2 cellular contexts compared by ENCODE assay signal in genomic region chr22:19103881-19104821, GRCh38.
TF ChIP-seq lines count a peak whose summit lies in the region.

No MANE protein-coding gene starts in this region.

TF ChIP-seq in WTC11, 78 proteins besides CTCF, POLR2A, EP300 and RAD21:
- TF ChIP-seq ETV6 (CRISPR knock-in tag; IDR thresholded peaks at IDR 0.05) (no peak), NR3C1 (CRISPR knock-in tag; conservative IDR thresholded peaks at IDR 0.05; ENCODE audit: low read depth) (no peak), TEAD4 (CRISPR knock-in tag; IDR thresholded peaks at IDR 0.05) (no peak)
- TF ChIP-seq, protein P1, sequence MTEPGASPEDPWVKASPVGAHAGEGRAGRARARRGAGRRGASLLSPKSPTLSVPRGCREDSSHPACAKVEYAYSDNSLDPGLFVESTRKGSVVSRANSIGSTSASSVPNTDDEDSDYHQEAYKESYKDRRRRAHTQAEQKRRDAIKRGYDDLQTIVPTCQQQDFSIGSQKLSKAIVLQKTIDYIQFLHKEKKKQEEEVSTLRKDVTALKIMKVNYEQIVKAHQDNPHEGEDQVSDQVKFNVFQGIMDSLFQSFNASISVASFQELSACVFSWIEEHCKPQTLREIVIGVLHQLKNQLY (CRISPR knock-in tag; IDR thresholded peaks at IDR 0.05) = no peak
- TF ChIP-seq, protein P2, sequence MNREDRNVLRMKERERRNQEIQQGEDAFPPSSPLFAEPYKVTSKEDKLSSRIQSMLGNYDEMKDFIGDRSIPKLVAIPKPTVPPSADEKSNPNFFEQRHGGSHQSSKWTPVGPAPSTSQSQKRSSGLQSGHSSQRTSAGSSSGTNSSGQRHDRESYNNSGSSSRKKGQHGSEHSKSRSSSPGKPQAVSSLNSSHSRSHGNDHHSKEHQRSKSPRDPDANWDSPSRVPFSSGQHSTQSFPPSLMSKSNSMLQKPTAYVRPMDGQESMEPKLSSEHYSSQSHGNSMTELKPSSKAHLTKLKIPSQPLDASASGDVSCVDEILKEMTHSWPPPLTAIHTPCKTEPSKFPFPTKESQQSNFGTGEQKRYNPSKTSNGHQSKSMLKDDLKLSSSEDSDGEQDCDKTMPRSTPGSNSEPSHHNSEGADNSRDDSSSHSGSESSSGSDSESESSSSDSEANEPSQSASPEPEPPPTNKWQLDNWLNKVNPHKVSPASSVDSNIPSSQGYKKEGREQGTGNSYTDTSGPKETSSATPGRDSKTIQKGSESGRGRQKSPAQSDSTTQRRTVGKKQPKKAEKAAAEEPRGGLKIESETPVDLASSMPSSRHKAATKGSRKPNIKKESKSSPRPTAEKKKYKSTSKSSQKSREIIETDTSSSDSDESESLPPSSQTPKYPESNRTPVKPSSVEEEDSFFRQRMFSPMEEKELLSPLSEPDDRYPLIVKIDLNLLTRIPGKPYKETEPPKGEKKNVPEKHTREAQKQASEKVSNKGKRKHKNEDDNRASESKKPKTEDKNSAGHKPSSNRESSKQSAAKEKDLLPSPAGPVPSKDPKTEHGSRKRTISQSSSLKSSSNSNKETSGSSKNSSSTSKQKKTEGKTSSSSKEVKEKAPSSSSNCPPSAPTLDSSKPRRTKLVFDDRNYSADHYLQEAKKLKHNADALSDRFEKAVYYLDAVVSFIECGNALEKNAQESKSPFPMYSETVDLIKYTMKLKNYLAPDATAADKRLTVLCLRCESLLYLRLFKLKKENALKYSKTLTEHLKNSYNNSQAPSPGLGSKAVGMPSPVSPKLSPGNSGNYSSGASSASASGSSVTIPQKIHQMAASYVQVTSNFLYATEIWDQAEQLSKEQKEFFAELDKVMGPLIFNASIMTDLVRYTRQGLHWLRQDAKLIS (CRISPR knock-in tag; IDR thresholded peaks at IDR 0.05; ENCODE audit: borderline replicate concordance) = no peak
- TF ChIP-seq, protein P3, sequence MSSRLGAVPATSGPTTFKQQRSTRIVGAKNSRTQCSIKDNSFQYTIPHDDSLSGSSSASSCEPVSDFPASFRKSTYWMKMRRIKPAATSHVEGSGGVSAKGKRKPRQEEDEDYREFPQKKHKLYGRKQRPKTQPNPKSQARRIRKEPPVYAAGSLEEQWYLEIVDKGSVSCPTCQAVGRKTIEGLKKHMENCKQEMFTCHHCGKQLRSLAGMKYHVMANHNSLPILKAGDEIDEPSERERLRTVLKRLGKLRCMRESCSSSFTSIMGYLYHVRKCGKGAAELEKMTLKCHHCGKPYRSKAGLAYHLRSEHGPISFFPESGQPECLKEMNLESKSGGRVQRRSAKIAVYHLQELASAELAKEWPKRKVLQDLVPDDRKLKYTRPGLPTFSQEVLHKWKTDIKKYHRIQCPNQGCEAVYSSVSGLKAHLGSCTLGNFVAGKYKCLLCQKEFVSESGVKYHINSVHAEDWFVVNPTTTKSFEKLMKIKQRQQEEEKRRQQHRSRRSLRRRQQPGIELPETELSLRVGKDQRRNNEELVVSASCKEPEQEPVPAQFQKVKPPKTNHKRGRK (CRISPR knock-in tag; IDR thresholded peaks at IDR 0.05; ENCODE audit: borderline replicate concordance) = no peak

TF ChIP-seq in HepG2, 621 proteins besides CTCF, POLR2A, EP300 and RAD21:
- no peak for TF ChIP-seq MED1 (CRISPR knock-in tag; IDR thresholded peaks at IDR 0.05)
- TF ChIP-seq NCOA2 (CRISPR knock-in tag; IDR thresholded peaks at IDR 0.05) = no peak
- no peak for TF ChIP-seq JDP2 (CRISPR knock-in tag; IDR thresholded peaks at IDR 0.05; ENCODE audit: borderline replicate concordance)
- peak; percentile 93 for TF ChIP-seq ATF7 (IDR thresholded peaks at IDR 0.05)
- no peak for TF ChIP-seq ATF7 (CRISPR knock-in tag; IDR thresholded peaks at IDR 0.05)
- no peak for TF ChIP-seq PRMT3 (CRISPR knock-in tag; IDR thresholded peaks at IDR 0.05; ENCODE audit: borderline replicate concordance, low read depth)
- no peak for TF ChIP-seq ZNF652 (CRISPR knock-in tag; IDR thresholded peaks at IDR 0.05; ENCODE audit: borderline replicate concordance, low read depth)
- TF ChIP-seq CCAR2 (optimal IDR thresholded peaks at IDR 0.05; ENCODE audit: low read depth, low read length) = no peak
- TF ChIP-seq GRHL1 (CRISPR knock-in tag; conservative IDR thresholded peaks at IDR 0.05) = no peak
- peak; percentile 68 for TF ChIP-seq CREB1 (IDR thresholded peaks at IDR 0.05)
- no peak for TF ChIP-seq CREB1 (CRISPR knock-in tag; IDR thresholded peaks at IDR 0.05)
- TF ChIP-seq ZNF570 (CRISPR knock-in tag; IDR thresholded peaks at IDR 0.05; ENCODE audit: borderline replicate concordance) = no peak
- no peak for TF ChIP-seq CHD2 (IDR thresholded peaks at IDR 0.05; ENCODE audit: low read depth, low read length)
- no peak for TF ChIP-seq ZNF839 (CRISPR knock-in tag; IDR thresholded peaks at IDR 0.05; ENCODE audit: borderline replicate concordance)
- TF ChIP-seq SP4 (CRISPR knock-in tag; IDR thresholded peaks at IDR 0.05) = no peak
- no peak for TF ChIP-seq SUZ12 (IDR thresholded peaks at IDR 0.05; ENCODE audit: low read depth, low read length)
- TF ChIP-seq ZBTB21 (CRISPR knock-in tag; IDR thresholded peaks at IDR 0.05) = peak; percentile 35; the same call in 1 of the 2 replicates
- no peak for TF ChIP-seq ZFP36 (IDR thresholded peaks at IDR 0.05; ENCODE audit: borderline replicate concordance, low read depth, low read length, partially characterized antibody)
